6 cellular contexts compared by ENCODE assay signal in genomic region chr17:75854881-75855309, GRCh38. TPM values are rescaled to one million over a fixed set of nuclear protein-coding genes. Genes with fewer than 3 reads are reported as not detected.
DNase-seq lines count a peak whose midpoint lies in the region; ATAC-seq and TF ChIP-seq lines count a peak whose summit lies in the region.

No MANE protein-coding gene starts in this region.

- H3K4me3 Mint-ChIP-seq in naive thymus-derived CD4-positive, alpha-beta T cell: no peak overlapping the region
- H3K4me3 Mint-ChIP-seq in mesothelial cell of epicardium: no peak overlapping the region

- no peak for DNase-seq in astrocyte of the cerebellum (ENCODE audit: low read depth)
- DNase-seq in naive thymus-derived CD4-positive, alpha-beta T cell: no peak
- no peak for DNase-seq in GM13976 (ENCODE audit: low spot score)
- no peak for DNase-seq in NCI-H146 treated with DMSO at 0.1 percent for 48 hours (lab: John Stamatoyannopoulos, UW; ENCODE audit: unreplicated experiment)
- no peak for DNase-seq in mesothelial cell of epicardium (ENCODE audit: low spot score in 2 of 2, unreplicated experiment in 2 of 2)

- H3K27me3 ChIP-seq in naive thymus-derived CD4-positive, alpha-beta T cell (ENCODE audit: control insufficient read depth in 2 of 2, insufficient read depth in 2 of 2, low read length in 2 of 2): no peaks in the 10 kb centered on the region

- H3K9me3 ChIP-seq in naive thymus-derived CD4-positive, alpha-beta T cell (ENCODE audit: control insufficient read depth in 2 of 3, low read length in 3 of 3): no peaks in the 10 kb centered on the region

- CTCF ChIA-PET in naive thymus-derived CD4-positive, alpha-beta T cell (lab: Charles Lee): interaction anchor here (0.7 to 4.3 kb wide), 16 partner anchors 10 to 188 kb away, joined by 3 to 21 read pairs (median 5); partner anchors contain the start of genes RECQL5, SAP30BP, TRIM65 and UNC13D

- peaks cover 19 to 25% of the 10 kb centered on the region in 2 donors for H3K4me1 ChIP-seq in naive thymus-derived CD4-positive, alpha-beta T cell (ENCODE audit: control insufficient read depth in 2 of 2, insufficient read depth in 2 of 2, low read length in 2 of 2)

- peak; percentile 2 for ATAC-seq in GM18498 (IDR thresholded peaks at IDR 0.05; ENCODE audit: unreplicated experiment)
- peak; percentile 2 for ATAC-seq in naive thymus-derived CD4-positive, alpha-beta T cell

- intact Hi-C loops in naive thymus-derived CD4-positive, alpha-beta T cell (cut with micrococcal nuclease): loop anchor here (1.0 to 5.0 kb wide), 16 partner anchors 12 to 872 kb away; partner anchors contain the start of genes UNK (in 2 of the 2), ACOX1 (in 1 of the 2), FBF1 (in 1 of the 2) and JMJD6 (in 1 of the 2)

- no peaks in the 10 kb centered on the region for H3K27me3 Mint-ChIP-seq in naive thymus-derived CD4-positive, alpha-beta T cell
- H3K27me3 Mint-ChIP-seq in mesothelial cell of epicardium (ENCODE audit: low read depth): no peaks in the 10 kb centered on the region

- TF ChIP-seq CTCF in astrocyte of the cerebellum (IDR thresholded peaks at IDR 0.05; ENCODE audit: low read depth, low read length, missing control alignments): no peak
- TF ChIP-seq CTCF in GM13976 (IDR thresholded peaks at IDR 0.05; ENCODE audit: borderline replicate concordance, control extremely low read depth, extremely low read depth, insufficient read depth, missing control alignments): no peak
- TF ChIP-seq CTCF in mesothelial cell of epicardium (IDR thresholded peaks at IDR 0.05; ENCODE audit: unreplicated experiment): no peak

- peak overlapping the region; percentile 85 for H3K27ac ChIP-seq in naive thymus-derived CD4-positive, alpha-beta T cell (ENCODE audit: low read depth, low read length)

- in situ Hi-C loops in astrocyte of the cerebellum (cut with HindIII; ENCODE audit: low sequenced_read_pairs): no loop called here
- in situ Hi-C loops in GM13976 (cut with MboI; ENCODE audit: low sequenced_read_pairs, unreplicated experiment): no loop called here

- H3K27ac Mint-ChIP-seq in naive thymus-derived CD4-positive, alpha-beta T cell: no peak overlapping the region
- no peak overlapping the region for H3K27ac Mint-ChIP-seq in mesothelial cell of epicardium

- no peaks in the 10 kb centered on the region for H3K9me3 Mint-ChIP-seq in naive thymus-derived CD4-positive, alpha-beta T cell
- H3K9me3 Mint-ChIP-seq in mesothelial cell of epicardium: no peaks in the 10 kb centered on the region

- peak overlapping the region; percentile 74 for H3K4me3 ChIP-seq in astrocyte of the cerebellum (ENCODE audit: low read depth, low read length)
- H3K4me3 ChIP-seq in naive thymus-derived CD4-positive, alpha-beta T cell (ENCODE audit: low read length): peak overlapping the region; percentile 68

- peaks cover 4 to 18% (median 8%) of the 10 kb centered on the region in 3 experiments for H3K36me3 ChIP-seq in naive thymus-derived CD4-positive, alpha-beta T cell (ENCODE audit: control insufficient read depth in 2 of 3, insufficient read depth in 3 of 3, low read length in 3 of 3)

- POLR2A ChIA-PET in naive thymus-derived CD4-positive, alpha-beta T cell (lab: Charles Lee): interaction anchor here (0.6 to 16.6 kb wide), 32 partner anchors 12 to 608 kb away, joined by 3 to 354 read pairs (median 5); partner anchors contain the start of genes EXOC7, FBF1, GALK1 and LLGL2

- peaks cover 19 to 48% (median 39%) of the 10 kb centered on the region in 7 donors for H3K4me1 Mint-ChIP-seq in naive thymus-derived CD4-positive, alpha-beta T cell
- H3K4me1 Mint-ChIP-seq in mesothelial cell of epicardium: peaks cover 15% of the 10 kb centered on the region

- peaks cover 0 to 8% (median 0%) of the 10 kb centered on the region in 5 donors for H3K36me3 Mint-ChIP-seq in naive thymus-derived CD4-positive, alpha-beta T cell
- H3K36me3 Mint-ChIP-seq in mesothelial cell of epicardium: peaks cover 5% of the 10 kb centered on the region

RNA-seq across cellular contexts. Expression of gene WBP2, which starts 0.2 kb away (rescaled TPM):
- total RNA-seq in naive thymus-derived CD4-positive, alpha-beta T cell: 100 to 1,000 TPM in 3 of 5 experiments, 10 to 100 TPM in 2; 87.7 to 159 (median 112) TPM
- polyA plus RNA-seq in naive thymus-derived CD4-positive, alpha-beta T cell: 10 to 100 TPM; 84.8 to 99.4 TPM
- total RNA-seq in mesothelial cell of epicardium: 42.3 to 46.0 TPM (median 45.8 TPM) in 3 replicates

RNA-seq across cellular contexts. Expression of gene UNC13D, which starts 10.7 kb away (rescaled TPM):
- 100 to 1,000 TPM; 145 to 201 (median 152) TPM for total RNA-seq in naive thymus-derived CD4-positive, alpha-beta T cell
- 10 to 100 TPM; 44.5 to 83.3 TPM for polyA plus RNA-seq in naive thymus-derived CD4-positive, alpha-beta T cell
- 6.0 to 7.7 TPM (median 6.8 TPM) in 3 replicates for total RNA-seq in mesothelial cell of epicardium

RNA-seq across cellular contexts. Expression of gene TRIM47, which starts 23.5 kb away (rescaled TPM):
- 10 to 100 TPM in 1 of 5 experiments, 1 to 10 TPM in 4; 2.5 to 25.6 (median 8.7) TPM for total RNA-seq in naive thymus-derived CD4-positive, alpha-beta T cell
- polyA plus RNA-seq in naive thymus-derived CD4-positive, alpha-beta T cell: 1 to 10 TPM; 6.3 to 7.7 TPM
- 2.8 to 3.1 TPM (median 2.9 TPM) in 3 replicates for total RNA-seq in mesothelial cell of epicardium

RNA-seq across cellular contexts. Expression of gene TRIM65, which starts 41.9 kb away (rescaled TPM):
- 10 to 100 TPM; 20.9 to 37.7 (median 29.6) TPM for total RNA-seq in naive thymus-derived CD4-positive, alpha-beta T cell
- polyA plus RNA-seq in naive thymus-derived CD4-positive, alpha-beta T cell: 10 to 100 TPM; 14.9 to 29.6 TPM
- total RNA-seq in mesothelial cell of epicardium: 21.2 to 21.9 TPM (median 21.4 TPM) in 3 replicates

RNA-seq across cellular contexts. Expression of gene MRPL38, which starts 49.8 kb away (rescaled TPM):
- total RNA-seq in naive thymus-derived CD4-positive, alpha-beta T cell: 100 to 1,000 TPM in 4 of 5 experiments, 10 to 100 TPM in 1; 81.0 to 154 (median 128) TPM
- polyA plus RNA-seq in naive thymus-derived CD4-positive, alpha-beta T cell: 10 to 100 TPM; 64.6 to 72.2 TPM
- 77.8 to 91.1 TPM (median 82.2 TPM) in 3 replicates for total RNA-seq in mesothelial cell of epicardium

Comparison
In these comparisons a context has a peak if more than half of its experiments do, and no peak if none do; other contexts are left out.
1. RNA of gene UNC13D, which starts 10.7 kb away (total RNA-seq): 145 to 201 TPM in naive thymus-derived CD4-positive, alpha-beta T cell; 6.0 to 7.7 TPM in mesothelial cell of epicardium; every median in the first group is over 10 times any median in the second.